In genomic region chr5:33933723-33934544, GRCh38 we compare ENCODE assay signal across 10 cellular contexts. TPM values are rescaled to one million over a fixed set of nuclear protein-coding genes. Genes with fewer than 3 reads are reported as not detected.
A peak's percentile ranks its signal among the peaks of the same experiment; 100 is the strongest.
DNase-seq lines count a peak whose midpoint lies in the region; ATAC-seq and TF ChIP-seq lines count a peak whose summit lies in the region.
"Had no signal": no experiment of that assay in that cellular context is flagged by ENCODE, and none has a peak within 500 bp of the region (broad histone marks: within the 10 kb centered on the region; RNA-seq: fewer than 3 reads in every experiment).

No MANE protein-coding gene starts in this region.

- TF ChIP-seq EP300 in tibial nerve (IDR thresholded peaks at IDR 0.05): no peak

- WGBS in tibial nerve, 2 donors: 87 to 94% methylated on average over 4 of the region's 4 CpGs

- peak; percentile 83 for ATAC-seq in GM18909 (IDR thresholded peaks at IDR 0.05; ENCODE audit: poor library complexity, unreplicated experiment)
- ATAC-seq in HG02588 (IDR thresholded peaks at IDR 0.05; ENCODE audit: unreplicated experiment): peak; percentile 76
- ATAC-seq in HG03558 (IDR thresholded peaks at IDR 0.05; ENCODE audit: extremely low read depth, unreplicated experiment): peak; percentile 62

- no peak for TF ChIP-seq CTCF in tibial nerve (IDR thresholded peaks at IDR 0.05)

- H3K36me3 Mint-ChIP-seq in activated T-helper 1 cell treated with anti-CD3 and anti-CD28 coated beads, Interleukin-12 subunit alpha, Interleukin-12 subunit beta, Interleukin-2, Interleukin-4 antibody, amounts not matched to agents 30 ng/mL and 10 ng/mL and 1 ng/mL, durations not matched to agents 14 hours and 24 hours and 36 hours (ENCODE audit: low read depth): no peaks in the 10 kb centered on the region

- no peaks in the 10 kb centered on the region for H3K9me3 Mint-ChIP-seq in activated T-helper 1 cell treated with anti-CD3 and anti-CD28 coated beads, Interleukin-12 subunit alpha, Interleukin-12 subunit beta, Interleukin-2, Interleukin-4 antibody, amounts not matched to agents 30 ng/mL and 10 ng/mL and 1 ng/mL, durations not matched to agents 14 hours and 24 hours and 36 hours

- no peak for TF ChIP-seq POLR2A in tibial nerve (IDR thresholded peaks at IDR 0.05)

- no peak overlapping the region for H3K27ac Mint-ChIP-seq in activated T-helper 1 cell treated with anti-CD3 and anti-CD28 coated beads, Interleukin-12 subunit alpha, Interleukin-12 subunit beta, Interleukin-2, Interleukin-4 antibody, amounts not matched to agents 30 ng/mL and 10 ng/mL and 1 ng/mL, durations not matched to agents 14 hours and 24 hours and 36 hours

- H3K4me1 ChIP-seq in tibial nerve: peaks cover 0 to 20% (median 4%) of the 10 kb centered on the region in 4 donors

- intact Hi-C loops in activated T-helper 1 cell treated with anti-CD3 and anti-CD28 coated beads, Interleukin-12 subunit alpha, Interleukin-12 subunit beta, Interleukin-2, Interleukin-4 antibody, amounts not matched to agents 30 ng/mL and 10 ng/mL and 1 ng/mL, durations not matched to agents 14 hours and 24 hours and 36 hours (cut with micrococcal nuclease): loop anchor here (1.0 to 10.0 kb wide), 5 partner anchors 109 to 1225 kb away; partner anchors contain the start of gene TARS1

- no peak overlapping the region for H3K4me3 ChIP-seq in tibial nerve
- H3K4me3 ChIP-seq: SK-N-MC had no signal

- no peaks in the 10 kb centered on the region for H3K36me3 ChIP-seq in tibial nerve

- H3K4me3 Mint-ChIP-seq in activated T-helper 1 cell treated with anti-CD3 and anti-CD28 coated beads, Interleukin-12 subunit alpha, Interleukin-12 subunit beta, Interleukin-2, Interleukin-4 antibody, amounts not matched to agents 30 ng/mL and 10 ng/mL and 1 ng/mL, durations not matched to agents 14 hours and 24 hours and 36 hours: no peak overlapping the region

- peaks cover 0 to 39% of the 10 kb centered on the region in 2 donors for H3K27me3 ChIP-seq in tibial nerve

- H3K27me3 Mint-ChIP-seq in activated T-helper 1 cell treated with anti-CD3 and anti-CD28 coated beads, Interleukin-12 subunit alpha, Interleukin-12 subunit beta, Interleukin-2, Interleukin-4 antibody, amounts not matched to agents 30 ng/mL and 10 ng/mL and 1 ng/mL, durations not matched to agents 14 hours and 24 hours and 36 hours (ENCODE audit: insufficient read depth): peaks cover 31% of the 10 kb centered on the region

- no peak overlapping the region for H3K27ac ChIP-seq in tibial nerve
- H3K27ac ChIP-seq: epithelial cell of prostate, SK-N-MC had no signal

- no peaks in the 10 kb centered on the region for H3K4me1 Mint-ChIP-seq in activated T-helper 1 cell treated with anti-CD3 and anti-CD28 coated beads, Interleukin-12 subunit alpha, Interleukin-12 subunit beta, Interleukin-2, Interleukin-4 antibody, amounts not matched to agents 30 ng/mL and 10 ng/mL and 1 ng/mL, durations not matched to agents 14 hours and 24 hours and 36 hours (ENCODE audit: low read depth)

- DNase-seq in kidney glomerular epithelial cell (lab: John Stamatoyannopoulos, UW) (peak; percentile 39), cerebellar nuclear complex (lab: John Stamatoyannopoulos, UW) (no peak), NAMALWA (ENCODE audit: low spot score) (no peak), tibial nerve (ENCODE audit: low spot score in 2 of 2) (no peak)
- DNase-seq in activated T-helper 1 cell treated with anti-CD3 and anti-CD28 coated beads, Interleukin-12 subunit alpha, Interleukin-12 subunit beta, Interleukin-2, Interleukin-4 antibody, amounts not matched to agents 30 ng/mL and 10 ng/mL and 1 ng/mL, durations not matched to agents 14 hours and 24 hours and 36 hours (ENCODE audit: low spot score): no peak

- H3K9me3 ChIP-seq in tibial nerve: no peaks in the 10 kb centered on the region

RNA-seq across cellular contexts. Expression of gene RXFP3, which starts 2.3 kb away (rescaled TPM):
- total RNA-seq in tibial nerve: not detected
- not detected in 2 replicates for total RNA-seq in activated T-helper 1 cell treated with anti-CD3 and anti-CD28 coated beads, Interleukin-12 subunit alpha, Interleukin-12 subunit beta, Interleukin-2, Interleukin-4 antibody, amounts not matched to agents 30 ng/mL and 10 ng/mL and 1 ng/mL, durations not matched to agents 14 hours and 24 hours and 36 hours

RNA-seq across cellular contexts. Expression of gene ADAMTS12, which starts 42.1 kb away (rescaled TPM):
- 10 to 100 TPM in 2 of 4 donors, 1 to 10 TPM in 2; 7.1 to 10.4 (median 9.7) TPM for total RNA-seq in tibial nerve
- not detected in 2 replicates for total RNA-seq in activated T-helper 1 cell treated with anti-CD3 and anti-CD28 coated beads, Interleukin-12 subunit alpha, Interleukin-12 subunit beta, Interleukin-2, Interleukin-4 antibody, amounts not matched to agents 30 ng/mL and 10 ng/mL and 1 ng/mL, durations not matched to agents 14 hours and 24 hours and 36 hours

RNA-seq across cellular contexts. Expression of gene SLC45A2, which starts 50.6 kb away (rescaled TPM):
- total RNA-seq in tibial nerve: not detected
- total RNA-seq in activated T-helper 1 cell treated with anti-CD3 and anti-CD28 coated beads, Interleukin-12 subunit alpha, Interleukin-12 subunit beta, Interleukin-2, Interleukin-4 antibody, amounts not matched to agents 30 ng/mL and 10 ng/mL and 1 ng/mL, durations not matched to agents 14 hours and 24 hours and 36 hours: 0.18 TPM in 1 of 2 replicates, not detected in the other
